In genomic region chr15:82621970-82622369, GRCh38 we compare ENCODE assay signal across 18 cellular contexts. TPM values are rescaled to one million over a fixed set of nuclear protein-coding genes. Genes with fewer than 3 reads are reported as not detected.
DNase-seq lines count a peak whose midpoint lies in the region; ATAC-seq and TF ChIP-seq lines count a peak whose summit lies in the region.
"Had no signal": no experiment of that assay in that cellular context is flagged by ENCODE, and none has a peak within 500 bp of the region (broad histone marks: within the 10 kb centered on the region; RNA-seq: fewer than 3 reads in every experiment).

No MANE protein-coding gene starts in this region.

- no peak overlapping the region for H3K4me3 Mint-ChIP-seq in H9
- H3K4me3 Mint-ChIP-seq: natural killer cell treated with Interleukin-12 subunit alpha and Interleukin-12 subunit beta and Interleukin-15 and Interleukin-18, amount 100 ng/mL, for 72 hours; stimulated activated naive B cell treated with anti-CD40 and anti-IgM and Interleukin-4, amounts not matched to agents 10 μg/mL and 1 μg/mL and 100 μg/mL, for 72 hours; T-helper 17 cell had no signal

- no peak overlapping the region for H3K23ac ChIP-seq in H9 (ENCODE audit: insufficient read length, low read depth, low read length)

- no peaks in the 10 kb centered on the region for H3K36me3 Mint-ChIP-seq in H9 (ENCODE audit: insufficient read depth in 1 of 3, low read depth in 3 of 3)
- H3K36me3 Mint-ChIP-seq: natural killer cell treated with Interleukin-12 subunit alpha and Interleukin-12 subunit beta and Interleukin-15 and Interleukin-18, amount 100 ng/mL, for 72 hours; stimulated activated naive B cell treated with anti-CD40 and anti-IgM and Interleukin-4, amounts not matched to agents 10 μg/mL and 1 μg/mL and 100 μg/mL, for 72 hours had no signal

- H3K4me1 Mint-ChIP-seq in H9 = no peaks in the 10 kb centered on the region
- H3K4me1 Mint-ChIP-seq: stimulated activated naive B cell treated with anti-CD40 and anti-IgM and Interleukin-4, amounts not matched to agents 10 μg/mL and 1 μg/mL and 100 μg/mL, for 72 hours; T-helper 17 cell had no signal

- H3K27ac Mint-ChIP-seq in H9 = no peak overlapping the region
- H3K27ac Mint-ChIP-seq: natural killer cell treated with Interleukin-12 subunit alpha and Interleukin-12 subunit beta and Interleukin-15 and Interleukin-18, amount 100 ng/mL, for 72 hours; stimulated activated naive B cell treated with anti-CD40 and anti-IgM and Interleukin-4, amounts not matched to agents 10 μg/mL and 1 μg/mL and 100 μg/mL, for 72 hours; T-helper 17 cell had no signal

- no peak overlapping the region for H4K91ac ChIP-seq in H9 (ENCODE audit: insufficient read length, low read depth, low read length)

- H2BK15ac ChIP-seq in H9 (ENCODE audit: low read depth, low read length) = no peak overlapping the region

- no peaks in the 10 kb centered on the region for H3K9me3 ChIP-seq in BE2C
- no peaks in the 10 kb centered on the region for H3K9me3 ChIP-seq in H9 (ENCODE audit: control insufficient read depth, low read depth, low read length)
- no peaks in the 10 kb centered on the region for H3K9me3 ChIP-seq in WERI-Rb-1 (ENCODE audit: severe bottlenecking)
- H3K9me3 ChIP-seq: upper lobe of right lung had no signal

- H2BK20ac ChIP-seq in H9 (ENCODE audit: low read depth, low read length, poor library complexity, severe bottlenecking) = no peak overlapping the region

- no peak overlapping the region for H3K4me2 ChIP-seq in H9 (ENCODE audit: insufficient read depth, insufficient read length, low read length)

- no peak overlapping the region for H4K5ac ChIP-seq in H9 (ENCODE audit: insufficient read length, low read depth, low read length)

- H3K9ac ChIP-seq in H9 (ENCODE audit: extremely low read depth, insufficient read length, low read length) = no peak overlapping the region

- no peaks in the 10 kb centered on the region for H3K79me1 ChIP-seq in H9 (ENCODE audit: insufficient read depth, low read depth, low read length, poor library complexity, severe bottlenecking)

- H4K20me1 ChIP-seq in H9 (ENCODE audit: control insufficient read depth, insufficient read depth, insufficient read length) = no peaks in the 10 kb centered on the region

- no peaks in the 10 kb centered on the region for H3K9me3 Mint-ChIP-seq in H9
- H3K9me3 Mint-ChIP-seq: natural killer cell treated with Interleukin-12 subunit alpha and Interleukin-12 subunit beta and Interleukin-15 and Interleukin-18, amount 100 ng/mL, for 72 hours; stimulated activated naive B cell treated with anti-CD40 and anti-IgM and Interleukin-4, amounts not matched to agents 10 μg/mL and 1 μg/mL and 100 μg/mL, for 72 hours had no signal

- no peak overlapping the region for H3K14ac ChIP-seq in H9 (ENCODE audit: insufficient read depth, low read length)

- no CpG with 5 or more reads among the region's 1 CpG for WGBS in H9 (ENCODE audit: extremely low coverage, insufficient read length, low lambda C conversion rate)

- no peak overlapping the region for H3K18ac ChIP-seq in H9 (ENCODE audit: insufficient read length, low read depth, low read length)

- no peaks in the 10 kb centered on the region for H3K4me1 ChIP-seq in BE2C
- H3K4me1 ChIP-seq in H9 (ENCODE audit: insufficient read depth, low read length) = no peaks in the 10 kb centered on the region
- H3K4me1 ChIP-seq: upper lobe of right lung had no signal

- no peaks in the 10 kb centered on the region for H3K23me2 ChIP-seq in H9 (ENCODE audit: insufficient read length, low read depth, low read length, poor library complexity, severe bottlenecking)

- H3K36me3 ChIP-seq in BE2C = no peaks in the 10 kb centered on the region
- no peaks in the 10 kb centered on the region for H3K36me3 ChIP-seq in WERI-Rb-1
- H3K36me3 ChIP-seq: upper lobe of right lung had no signal

- no peaks in the 10 kb centered on the region for H3K27me3 Mint-ChIP-seq in H9 (ENCODE audit: low read depth)

- H3K56ac ChIP-seq in H9 (ENCODE audit: insufficient read length, low read depth, low read length) = no peak overlapping the region

- H3K27ac ChIP-seq in H9 (ENCODE audit: insufficient read length, low read depth, low read length) = no peak overlapping the region
- H3K27ac ChIP-seq in WERI-Rb-1 = no peak overlapping the region
- H3K27ac ChIP-seq: upper lobe of right lung had no signal

- no peak overlapping the region for H4K8ac ChIP-seq in H9 (replicated peaks; ENCODE audit: insufficient read length, low read depth, low read length)

- H2AK5ac ChIP-seq in H9 (ENCODE audit: insufficient read length, low read length) = no peak overlapping the region

- no peak overlapping the region for H2AFZ ChIP-seq in H9 (ENCODE audit: low read length)

- H2BK12ac ChIP-seq in H9 (ENCODE audit: insufficient read length, low read depth, low read length) = no peak overlapping the region

- DNase-seq in BE2C = no peak
- DNase-seq in H9 = peak; percentile 36
- DNase-seq in WERI-Rb-1 = peak; percentile 18
- DNase-seq in iPS-NIHi11 (ENCODE audit: low spot score) = peak; percentile 48
- DNase-seq in NCI-H1436 (lab: John Stamatoyannopoulos, UW) = no peak
- no peak for DNase-seq in foreskin fibroblast
- no peak for DNase-seq in activated T-cell treated with anti-CD3 and anti-CD28 coated beads, Interleukin-2, amount 50 U/mL, for 48 hours
- DNase-seq: activated gamma-delta T cell; amygdala; NCI-H2107; NCI-H774; Right ventricle myocardium superior; stimulated activated CD4-positive, alpha-beta T cell treated with anti-CD3 and anti-CD28 coated beads, Interleukin-12 subunit alpha, Interleukin-12 subunit beta, amount 100 ng/mL, for 4 hours; stimulated activated naive B cell treated with anti-CD40 and anti-IgM and Interleukin-4, amounts not matched to agents 10 μg/mL and 1 μg/mL and 100 μg/mL, for 72 hours; T-helper 17 cell; upper lobe of right lung had no signal

- no peak overlapping the region for H3K4ac ChIP-seq in H9 (ENCODE audit: low read depth, low read length)

- H3K79me2 ChIP-seq in H9 (ENCODE audit: insufficient read depth, low read length) = no peaks in the 10 kb centered on the region

- no peak overlapping the region for H2BK120ac ChIP-seq in H9 (ENCODE audit: low read depth, low read length, poor library complexity, severe bottlenecking)

- no peak for ATAC-seq in GM18517 (IDR thresholded peaks at IDR 0.05; ENCODE audit: unreplicated experiment)
- ATAC-seq: natural killer cell treated with Interleukin-12 subunit alpha and Interleukin-12 subunit beta and Interleukin-15 and Interleukin-18, amount 100 ng/mL, for 72 hours; stimulated activated naive B cell treated with anti-CD40 and anti-IgM and Interleukin-4, amounts not matched to agents 10 μg/mL and 1 μg/mL and 100 μg/mL, for 72 hours; T-helper 17 cell; upper lobe of right lung had no signal

- peak; percentile 47 for TF ChIP-seq CTCF in BE2C (IDR thresholded peaks at IDR 0.05; ENCODE audit: low read depth, low read length)
- peak; percentile 56 for TF ChIP-seq CTCF in H9 (conservative IDR thresholded peaks at IDR 0.05)
- peak; percentile 62 for TF ChIP-seq CTCF in WERI-Rb-1 (IDR thresholded peaks at IDR 0.05; ENCODE audit: low read depth, low read length)
- TF ChIP-seq CTCF in foreskin fibroblast (IDR thresholded peaks at IDR 0.05; ENCODE audit: low read depth, low read length) = no peak

- no peak overlapping the region for H2BK5ac ChIP-seq in H9 (ENCODE audit: insufficient read length, low read length)

- H3K27me3 ChIP-seq in BE2C (peaks cover 28% of the 10 kb centered on the region), H9 (ENCODE audit: insufficient read depth, low read length) (no peaks in the 10 kb centered on the region), WERI-Rb-1 (ENCODE audit: insufficient read depth, low read depth, severe bottlenecking) (no peaks in the 10 kb centered on the region)
- H3K27me3 ChIP-seq: upper lobe of right lung had no signal

- H3K4me3 ChIP-seq in BE2C (ENCODE audit: low read depth, low read length) (no peak overlapping the region), WERI-Rb-1 (ENCODE audit: low read depth, low read length) (no peak overlapping the region), foreskin fibroblast (ENCODE audit: low read depth in 1 of 2, low read length in 2 of 2) (no peak overlapping the region)
- H3K4me3 ChIP-seq: upper lobe of right lung had no signal

- H3T11ph ChIP-seq in H9 (ENCODE audit: low read length) = no peak overlapping the region

RNA-seq across cellular contexts. Expression of gene CPEB1, which starts 25.2 kb away (rescaled TPM):
- 3.1 TPM for polyA plus RNA-seq in BE2C (2012; ENCODE audit: insufficient read depth, insufficient read length, low read depth)
- 1.0 and 1.5 TPM in 2 replicates for total RNA-seq in H9 (2021)

Comparison
In these comparisons a context has a peak if more than half of its experiments do, and no peak if none do; other contexts are left out.
1. DNase-seq: peak in H9 (single experiment), WERI-Rb-1 (single experiment) and iPS-NIHi11 (single experiment); none in BE2C (single experiment), NCI-H1436 (single experiment), foreskin fibroblast (0 of 2) and activated T-cell treated with anti-CD3 and anti-CD28 coated beads, Interleukin-2, amount 50 U/mL, for 48 hours (0 of 2).